ENCODE assay signal across 1 cellular context in the genomic region with DNA sequence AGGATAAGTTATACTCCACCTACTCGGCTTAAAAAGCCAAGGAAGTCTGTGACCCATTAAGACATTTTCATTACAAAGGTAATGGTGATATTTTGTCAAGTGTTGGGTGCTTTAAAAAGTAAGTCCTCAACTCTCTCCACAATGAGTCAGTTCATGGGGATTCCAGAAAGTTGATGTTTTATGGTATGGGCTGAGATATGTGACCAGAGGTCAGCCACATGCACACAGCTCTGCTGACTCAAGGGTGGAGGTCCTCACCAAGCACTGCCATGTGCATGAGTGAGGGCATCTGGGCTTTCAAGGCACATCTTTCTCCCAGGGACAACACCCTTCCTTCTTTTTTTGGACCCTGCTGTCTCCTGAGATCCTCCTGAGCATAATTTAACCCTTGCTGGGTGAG.
TF ChIP-seq lines count a peak whose summit lies in the region.

No MANE protein-coding gene starts in this region.

TF ChIP-seq in GM23338, 12 proteins besides CTCF, POLR2A, EP300 and RAD21 (continued from another document):
- TF ChIP-seq NANOG (IDR thresholded peaks at IDR 0.05; ENCODE audit: borderline replicate concordance) (no peak), CREB1 (CRISPR knock-in tag; IDR thresholded peaks at IDR 0.05; ENCODE audit: low read depth) (no peak), EZH2phosphoT487 (IDR thresholded peaks at IDR 0.05; ENCODE audit: unreplicated experiment) (no peak), EZH2 (IDR thresholded peaks at IDR 0.05; ENCODE audit: low read depth, unreplicated experiment) (no peak)
- TF ChIP-seq, protein P1, sequence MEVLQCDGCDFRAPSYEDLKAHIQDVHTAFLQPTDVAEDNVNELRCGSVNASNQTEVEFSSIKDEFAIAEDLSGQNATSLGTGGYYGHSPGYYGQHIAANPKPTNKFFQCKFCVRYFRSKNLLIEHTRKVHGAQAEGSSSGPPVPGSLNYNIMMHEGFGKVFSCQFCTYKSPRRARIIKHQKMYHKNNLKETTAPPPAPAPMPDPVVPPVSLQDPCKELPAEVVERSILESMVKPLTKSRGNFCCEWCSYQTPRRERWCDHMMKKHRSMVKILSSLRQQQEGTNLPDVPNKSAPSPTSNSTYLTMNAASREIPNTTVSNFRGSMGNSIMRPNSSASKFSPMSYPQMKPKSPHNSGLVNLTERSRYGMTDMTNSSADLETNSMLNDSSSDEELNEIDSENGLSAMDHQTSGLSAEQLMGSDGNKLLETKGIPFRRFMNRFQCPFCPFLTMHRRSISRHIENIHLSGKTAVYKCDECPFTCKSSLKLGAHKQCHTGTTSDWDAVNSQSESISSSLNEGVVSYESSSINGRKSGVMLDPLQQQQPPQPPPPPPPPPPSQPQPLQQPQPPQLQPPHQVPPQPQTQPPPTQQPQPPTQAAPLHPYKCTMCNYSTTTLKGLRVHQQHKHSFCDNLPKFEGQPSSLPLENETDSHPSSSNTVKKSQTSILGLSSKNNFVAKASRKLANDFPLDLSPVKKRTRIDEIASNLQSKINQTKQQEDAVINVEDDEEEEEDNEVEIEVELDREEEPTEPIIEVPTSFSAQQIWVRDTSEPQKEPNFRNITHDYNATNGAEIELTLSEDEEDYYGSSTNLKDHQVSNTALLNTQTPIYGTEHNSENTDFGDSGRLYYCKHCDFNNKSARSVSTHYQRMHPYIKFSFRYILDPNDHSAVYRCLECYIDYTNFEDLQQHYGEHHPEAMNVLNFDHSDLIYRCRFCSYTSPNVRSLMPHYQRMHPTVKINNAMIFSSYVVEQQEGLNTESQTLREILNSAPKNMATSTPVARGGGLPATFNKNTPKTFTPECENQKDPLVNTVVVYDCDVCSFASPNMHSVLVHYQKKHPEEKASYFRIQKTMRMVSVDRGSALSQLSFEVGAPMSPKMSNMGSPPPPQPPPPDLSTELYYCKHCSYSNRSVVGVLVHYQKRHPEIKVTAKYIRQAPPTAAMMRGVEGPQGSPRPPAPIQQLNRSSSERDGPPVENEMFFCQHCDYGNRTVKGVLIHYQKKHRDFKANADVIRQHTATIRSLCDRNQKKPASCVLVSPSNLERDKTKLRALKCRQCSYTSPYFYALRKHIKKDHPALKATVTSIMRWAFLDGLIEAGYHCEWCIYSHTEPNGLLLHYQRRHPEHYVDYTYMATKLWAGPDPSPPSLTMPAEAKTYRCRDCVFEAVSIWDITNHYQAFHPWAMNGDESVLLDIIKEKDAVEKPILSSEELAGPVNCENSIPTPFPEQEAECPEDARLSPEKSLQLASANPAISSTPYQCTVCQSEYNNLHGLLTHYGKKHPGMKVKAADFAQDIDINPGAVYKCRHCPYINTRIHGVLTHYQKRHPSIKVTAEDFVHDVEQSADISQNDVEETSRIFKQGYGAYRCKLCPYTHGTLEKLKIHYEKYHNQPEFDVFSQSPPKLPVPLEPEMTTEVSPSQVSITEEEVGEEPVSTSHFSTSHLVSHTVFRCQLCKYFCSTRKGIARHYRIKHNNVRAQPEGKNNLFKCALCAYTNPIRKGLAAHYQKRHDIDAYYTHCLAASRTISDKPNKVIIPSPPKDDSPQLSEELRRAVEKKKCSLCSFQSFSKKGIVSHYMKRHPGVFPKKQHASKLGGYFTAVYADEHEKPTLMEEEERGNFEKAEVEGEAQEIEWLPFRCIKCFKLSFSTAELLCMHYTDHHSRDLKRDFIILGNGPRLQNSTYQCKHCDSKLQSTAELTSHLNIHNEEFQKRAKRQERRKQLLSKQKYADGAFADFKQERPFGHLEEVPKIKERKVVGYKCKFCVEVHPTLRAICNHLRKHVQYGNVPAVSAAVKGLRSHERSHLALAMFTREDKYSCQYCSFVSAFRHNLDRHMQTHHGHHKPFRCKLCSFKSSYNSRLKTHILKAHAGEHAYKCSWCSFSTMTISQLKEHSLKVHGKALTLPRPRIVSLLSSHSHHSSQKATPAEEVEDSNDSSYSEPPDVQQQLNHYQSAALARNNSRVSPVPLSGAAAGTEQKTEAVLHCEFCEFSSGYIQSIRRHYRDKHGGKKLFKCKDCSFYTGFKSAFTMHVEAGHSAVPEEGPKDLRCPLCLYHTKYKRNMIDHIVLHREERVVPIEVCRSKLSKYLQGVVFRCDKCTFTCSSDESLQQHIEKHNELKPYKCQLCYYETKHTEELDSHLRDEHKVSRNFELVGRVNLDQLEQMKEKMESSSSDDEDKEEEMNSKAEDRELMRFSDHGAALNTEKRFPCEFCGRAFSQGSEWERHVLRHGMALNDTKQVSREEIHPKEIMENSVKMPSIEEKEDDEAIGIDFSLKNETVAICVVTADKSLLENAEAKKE (CRISPR knock-in tag; IDR thresholded peaks at IDR 0.05) = no peak
TF ChIP-seq in GM23338: peak in this region for 0.
